ENCODE assay signal across 8 cellular contexts in the genomic region with DNA sequence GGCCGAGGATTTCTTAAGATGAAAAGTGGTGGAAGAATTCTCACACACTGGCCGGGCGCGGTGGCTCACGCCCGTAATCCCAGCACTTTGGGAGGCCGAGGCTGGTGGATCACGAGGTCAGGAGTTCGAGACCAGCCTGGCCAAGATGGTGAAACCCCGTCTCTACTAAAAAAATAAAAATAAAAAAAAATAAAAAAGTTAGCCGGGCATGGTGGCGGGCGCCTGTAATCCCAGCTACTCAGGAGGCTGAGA. TPM values are rescaled to one million over a fixed set of nuclear protein-coding genes. Genes with fewer than 3 reads are reported as not detected.
DNase-seq lines count a peak whose midpoint lies in the region; ATAC-seq, FAIRE-seq and TF ChIP-seq lines count a peak whose summit lies in the region.
"Not testable (repeated sequence)": the region's sequence is repeated elsewhere in the genome, so short reads cannot be mapped to it uniquely, and the experiment has no call there.

No MANE protein-coding gene starts in this region.

- not testable (repeated sequence) for TF ChIP-seq EP300 in esophagus muscularis mucosa (IDR thresholded peaks at IDR 0.05)

- H3K4me1 ChIP-seq in esophagus muscularis mucosa (peaks cover 23 to 43% (median 36%) of the 10 kb centered on the region in 4 donors), lower lobe of right lung (peaks cover 21% of the 10 kb centered on the region)
- not testable (repeated sequence) for H3K4me1 ChIP-seq in pancreas

- DNase-seq in esophagus muscularis mucosa (ENCODE audit: extremely low spot score); lower lobe of right lung; pancreas; substantia nigra (lab: John Stamatoyannopoulos, UW): not testable (repeated sequence)

- not testable (repeated sequence) for H3K27me3 ChIP-seq in esophagus muscularis mucosa; lower lobe of right lung (ENCODE audit: low read depth); pancreas

- not testable (repeated sequence) for TF ChIP-seq CTCF in C4-2B (conservative IDR thresholded peaks at IDR 0.05); VCaP (conservative IDR thresholded peaks at IDR 0.05); esophagus muscularis mucosa (IDR thresholded peaks at IDR 0.05); lower lobe of right lung (IDR thresholded peaks at IDR 0.05); pancreas (IDR thresholded peaks at IDR 0.05)

- intact Hi-C loops in esophagus muscularis mucosa (cut with DNase I); lower lobe of right lung (cut with DNase I); pancreas (cut with DNase I): not testable (repeated sequence)

- ATAC-seq in lower lobe of right lung, pancreas: not testable (repeated sequence)

- H3K9me3 ChIP-seq in KOPT-K1 (ENCODE audit: insufficient read depth, low read length, poor library complexity, severe bottlenecking); esophagus muscularis mucosa; lower lobe of right lung; pancreas: not testable (repeated sequence)

- H3K27ac ChIP-seq in C4-2B (peak overlapping the region; percentile 75), KOPT-K1 (ENCODE audit: low read depth, low read length, poor library complexity, severe bottlenecking) (peak overlapping the region; percentile 70), VCaP (peak overlapping the region; percentile 79), angular gyrus (ENCODE audit: low read depth, low read length) (peak overlapping the region; percentile 72), esophagus muscularis mucosa (replicated peaks in 1 of 4) (peak overlapping the region; percentile 90 to 94 (median 92)), lower lobe of right lung (peak overlapping the region; percentile 88), pancreas (peak overlapping the region; percentile 77 to 89 (median 81)), substantia nigra (ENCODE audit: low read depth, low read length, poor library complexity, severe bottlenecking) (peak overlapping the region; percentile 62)

- H3K36me3 ChIP-seq in KOPT-K1 (ENCODE audit: insufficient read depth, low read length) = peaks cover 18% of the 10 kb centered on the region
- H3K36me3 ChIP-seq in esophagus muscularis mucosa, lower lobe of right lung, pancreas: not testable (repeated sequence)

- 95% methylated on average over 13 of the region's 13 CpGs for WGBS in esophagus muscularis mucosa
- WGBS in pancreas, 2 donors = 91 to 95% methylated on average over 13 of the region's 13 CpGs

- H3K4me3 ChIP-seq in esophagus muscularis mucosa = peak overlapping the region; percentile 86 to 97 (median 92)
- H3K4me3 ChIP-seq in lower lobe of right lung = peak overlapping the region; percentile 72
- H3K4me3 ChIP-seq in pancreas = peak overlapping the region in 3 of 4 donors; percentile 94 to 100 (median 98)

- FAIRE-seq in pancreas (lab: Jason Lieb, UNC) = not testable (repeated sequence)

- not testable (repeated sequence) for TF ChIP-seq POLR2A in esophagus muscularis mucosa (IDR thresholded peaks at IDR 0.05; ENCODE audit: low read depth)

RNA-seq across cellular contexts. Expression of a gene that starts 0.7 kb away (rescaled TPM):
- total RNA-seq in esophagus muscularis mucosa = 10 to 100 TPM in 3 of 4 donors, 1 to 10 TPM in 1; 7.6 to 15.8 (median 15.2) TPM
- total RNA-seq in lower lobe of right lung = 10.6 TPM
- total RNA-seq in pancreas = 1 to 10 TPM; 3.4 to 5.9 (median 4.6) TPM
- 10 to 100 TPM in 1 of 2 donors, 1 to 10 TPM in 1; 7.5 to 12.3 TPM for polyA plus RNA-seq in pancreas
